ENCODE assay signal across 8 cellular contexts in the genomic region with DNA sequence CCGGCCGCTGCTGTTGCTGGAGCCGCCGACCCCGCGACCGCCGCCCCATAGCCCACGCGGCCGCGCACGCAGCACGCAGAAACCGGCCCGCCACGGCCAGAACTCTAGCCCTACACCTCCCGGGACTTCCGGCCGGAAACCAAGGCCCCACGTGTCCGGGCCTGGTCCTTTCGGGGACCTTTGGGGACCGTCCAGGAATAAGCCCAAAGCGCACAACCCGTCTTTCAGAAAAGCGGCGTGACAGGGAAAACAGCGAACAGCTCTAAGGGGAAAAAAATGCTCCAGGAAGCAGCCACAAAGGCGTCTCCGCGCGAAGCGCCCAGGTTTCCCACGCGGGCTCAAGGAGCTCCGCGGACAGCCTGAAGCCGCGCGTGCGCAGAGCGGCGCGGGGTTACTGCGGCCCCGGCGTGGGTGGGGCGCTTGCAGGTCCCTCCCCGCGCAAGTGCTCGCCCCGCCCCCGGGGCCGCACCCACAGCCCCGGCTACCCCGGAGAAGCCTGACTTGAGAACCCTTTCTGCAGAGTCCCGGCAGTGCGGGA. TPM values are rescaled to one million over a fixed set of nuclear protein-coding genes. Genes with fewer than 3 reads are reported as not detected.
A peak's percentile ranks its signal among the peaks of the same experiment; 100 is the strongest.
DNase-seq lines count a peak whose midpoint lies in the region; ATAC-seq and TF ChIP-seq lines count a peak whose summit lies in the region.

A gene (minus strand): TSS at position 114 of the 538 bp plus-strand sequence. CDS start 65 bp downstream, at position 49.
A gene with protein sequence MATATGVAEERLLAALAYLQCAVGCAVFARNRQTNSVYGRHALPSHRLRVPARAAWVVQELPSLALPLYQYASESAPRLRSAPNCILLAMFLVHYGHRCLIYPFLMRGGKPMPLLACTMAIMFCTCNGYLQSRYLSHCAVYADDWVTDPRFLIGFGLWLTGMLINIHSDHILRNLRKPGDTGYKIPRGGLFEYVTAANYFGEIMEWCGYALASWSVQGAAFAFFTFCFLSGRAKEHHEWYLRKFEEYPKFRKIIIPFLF (plus strand): TSS at position 510 of the 538 bp plus-strand sequence. CDS start 137 bp downstream, outside the sequence.

- POLR2A ChIA-PET in BJ (lab: Charles Lee): no interaction called here

- DNase-seq in BJ (ENCODE audit: low read depth) (peak; percentile 46), NCI-H524 treated with DMSO at 0.1 percent for 48 hours (lab: John Stamatoyannopoulos, UW) (peak; percentile 67), choroid plexus epithelial cell (ENCODE audit: low read depth) (peak; percentile 94)
- DNase-seq in activated CD4-positive, alpha-beta T cell treated with anti-CD3 and anti-CD28 coated beads for 4 hours: peak; percentile 90 to 93
- peak; percentile 70 to 87 (median 87) for DNase-seq in stimulated activated CD4-positive, alpha-beta T cell treated with anti-CD3 and anti-CD28 coated beads, Interleukin-1b, Interleukin-23, amount 100 ng/mL, for 24 hours (ENCODE audit: low read depth in 4 of 4, low spot score in 1 of 4)

- TF ChIP-seq CTCF in BJ (IDR thresholded peaks at IDR 0.05; ENCODE audit: insufficient read depth, low read depth, low read length): no peak
- TF ChIP-seq CTCF in choroid plexus epithelial cell (conservative IDR thresholded peaks at IDR 0.05; ENCODE audit: low read depth, low read length): no peak

- peaks cover 4% of the 10 kb centered on the region for H3K36me3 ChIP-seq in BJ (ENCODE audit: control insufficient read depth, insufficient read depth, low read length)

- peak within 1 kb of the TSS; percentile 70 for H3K4me3 ChIP-seq in BJ (ENCODE audit: low read depth, low read length)
- H3K4me3 ChIP-seq in choroid plexus epithelial cell (ENCODE audit: low read depth, low read length): peak within 1 kb of the TSS; percentile 83

- H3K27ac ChIP-seq in layer of hippocampus (ENCODE audit: low read depth, low read length): peak within 1 kb of the TSS; percentile 98

- no peaks in the 10 kb centered on the region for H3K27me3 ChIP-seq in BJ (ENCODE audit: control insufficient read depth, insufficient read depth, low read length)
- H3K27me3 ChIP-seq in layer of hippocampus (ENCODE audit: control insufficient read depth, insufficient read depth, low read length): no peaks in the 10 kb centered on the region

- ATAC-seq in GM19324 (IDR thresholded peaks at IDR 0.05; ENCODE audit: low FRiP score, unreplicated experiment): peak; percentile 91
- ATAC-seq in HG03460 (IDR thresholded peaks at IDR 0.05; ENCODE audit: unreplicated experiment): peak; percentile 86

- CTCF ChIA-PET in BJ (lab: Yijun Ruan, JAX): interaction anchor here (0.8 to 1.8 kb wide), 5 partner anchors 8 to 113 kb away, joined by 3 to 6 read pairs (median 3); no protein-coding TSS in a partner anchor

RNA-seq across cellular contexts. Expression of the first gene that starts in this region (rescaled TPM):
- 31.2 and 35.3 TPM in 2 replicates for polyA plus RNA-seq in BJ (2011; rRNA removed)
- polyA minus RNA-seq in BJ (2011; rRNA and poly(A)+ RNA removed): 21.2 and 22.7 TPM in 2 replicates

RNA-seq across cellular contexts. Expression of the second gene that starts in this region (rescaled TPM):
- 18.7 and 20.9 TPM in 2 replicates for polyA plus RNA-seq in BJ (2011; rRNA removed)
- polyA minus RNA-seq in BJ (2011; rRNA and poly(A)+ RNA removed): 6.2 and 7.6 TPM in 2 replicates

Comparison
In these comparisons a context has a peak if more than half of its experiments do, and no peak if none do; other contexts are left out.
1. Peak in every context shown above with its lines: DNase-seq, ATAC-seq, H3K4me3 ChIP-seq and H3K27ac ChIP-seq.